Comparison of ENCODE assay signal across 14 cellular contexts in the genomic region with DNA sequence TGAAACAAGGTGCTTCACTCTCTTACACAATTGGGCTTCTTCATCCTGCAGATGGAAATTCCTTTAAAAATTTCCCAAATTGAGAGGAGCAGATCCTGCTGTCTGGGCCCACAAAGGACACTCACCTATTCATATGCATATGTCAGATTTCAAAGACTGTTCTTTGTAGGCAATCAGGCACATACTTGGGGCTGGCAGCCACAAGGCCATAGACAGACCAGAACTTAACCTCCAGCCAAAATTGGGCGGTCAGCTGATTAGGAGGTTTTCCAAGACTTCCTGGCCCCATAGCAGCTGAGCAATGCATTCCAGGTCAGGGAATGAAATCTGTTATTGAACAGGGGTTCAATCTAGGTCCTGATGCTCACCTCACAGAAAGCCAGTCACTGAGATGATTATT. TPM values are rescaled to one million over a fixed set of nuclear protein-coding genes. Genes with fewer than 3 reads are reported as not detected.
A peak's percentile ranks its signal among the peaks of the same experiment; 100 is the strongest.
DNase-seq lines count a peak whose midpoint lies in the region; TF ChIP-seq lines count a peak whose summit lies in the region.
"Had no signal": no experiment of that assay in that cellular context is flagged by ENCODE, and none has a peak within 500 bp of the region (broad histone marks: within the 10 kb centered on the region; RNA-seq: fewer than 3 reads in every experiment).

No MANE protein-coding gene starts in this region.

- H3K36me3 ChIP-seq in ascending aorta (no peaks in the 10 kb centered on the region), Peyer's patch (no peaks in the 10 kb centered on the region)
- H3K36me3 ChIP-seq: BLaER1 had no signal

- H3K4me1 ChIP-seq in ascending aorta (peaks cover 0 to 15% of the 10 kb centered on the region in 2 donors), Peyer's patch (no peaks in the 10 kb centered on the region)
- H3K4me1 ChIP-seq: BLaER1 had no signal

- peaks cover 8% of the 10 kb centered on the region for H3K9me3 Mint-ChIP-seq in progenitor cell of endocrine pancreas (ENCODE audit: low read depth)

- H3K27ac Mint-ChIP-seq in progenitor cell of endocrine pancreas = peak overlapping the region; percentile 3

- H3K4me1 Mint-ChIP-seq in progenitor cell of endocrine pancreas (ENCODE audit: low read depth) = no peaks in the 10 kb centered on the region

- peaks cover 1% of the 10 kb centered on the region for H3K27me3 Mint-ChIP-seq in progenitor cell of endocrine pancreas

- no peaks in the 10 kb centered on the region for H3K9me3 ChIP-seq in ascending aorta
- H3K9me3 ChIP-seq in Peyer's patch = no peaks in the 10 kb centered on the region

- no peaks in the 10 kb centered on the region for H3K27me3 ChIP-seq in ascending aorta
- H3K27me3 ChIP-seq in Peyer's patch = no peaks in the 10 kb centered on the region
- H3K27me3 ChIP-seq: BLaER1 had no signal

- peak overlapping the region; percentile 72 to 77 for H3K27ac ChIP-seq in ascending aorta
- no peak overlapping the region for H3K27ac ChIP-seq in Peyer's patch
- H3K27ac ChIP-seq: BLaER1 had no signal

- TF ChIP-seq POLR2A in Peyer's patch (IDR thresholded peaks at IDR 0.05) = no peak

- H3K36me3 Mint-ChIP-seq in progenitor cell of endocrine pancreas (ENCODE audit: insufficient read depth) = no peaks in the 10 kb centered on the region

- no peak overlapping the region for H3K4me3 Mint-ChIP-seq in progenitor cell of endocrine pancreas (ENCODE audit: low read depth)

- DNase-seq in GM04503 (ENCODE audit: low read depth) (peak; percentile 9), ascending aorta (ENCODE audit: low spot score in 2 of 2) (no peak), globus pallidus (ENCODE audit: low spot score) (peak; percentile 9), progenitor cell of endocrine pancreas (ENCODE audit: low spot score, unreplicated experiment) (no peak), Peyer's patch (no peak), NCI-H1930 (lab: John Stamatoyannopoulos, UW) (no peak), NCI-H1694 (lab: John Stamatoyannopoulos, UW) (no peak), NCI-H1092 treated with DMSO at 0.1 percent for 48 hours (lab: John Stamatoyannopoulos, UW) (no peak)
- DNase-seq: MM.1S, NCI-H1417 treated with DMSO at 0.1 percent for 48 hours, NCI-H2081 treated with DMSO at 0.1 percent for 48 hours, NCI-H2227 treated with DMSO at 0.1 percent for 48 hours, NCI-H526 treated with DMSO at 0.1 percent for 48 hours had no signal

- H3K4me3 ChIP-seq in ascending aorta = no peak overlapping the region
- H3K4me3 ChIP-seq in Peyer's patch = no peak overlapping the region
- H3K4me3 ChIP-seq: BLaER1 had no signal

- intact Hi-C loops in ascending aorta (cut with DNase I) = no loop called here

- TF ChIP-seq CTCF in ascending aorta (IDR thresholded peaks at IDR 0.05) = no peak
- TF ChIP-seq CTCF in progenitor cell of endocrine pancreas (IDR thresholded peaks at IDR 0.05; ENCODE audit: unreplicated experiment) = no peak
- no peak for TF ChIP-seq CTCF in Peyer's patch (IDR thresholded peaks at IDR 0.05)

RNA-seq across cellular contexts. Expression of a gene that starts 15.0 kb away (rescaled TPM):
- total RNA-seq in ascending aorta = 18.9 TPM
- 24.1 and 26.2 TPM in 2 replicates for total RNA-seq in progenitor cell of endocrine pancreas
- 10 to 100 TPM; 28.2 to 40.4 (median 32.6) TPM for total RNA-seq in Peyer's patch

RNA-seq across cellular contexts. Expression of a gene that starts 28.1 kb away (rescaled TPM):
- 136 TPM for total RNA-seq in ascending aorta
- total RNA-seq in progenitor cell of endocrine pancreas = 39.8 and 42.8 TPM in 2 replicates
- 10 to 100 TPM in 2 of 4 donors, 1 to 10 TPM in 2; 6.0 to 19.8 (median 12.4) TPM for total RNA-seq in Peyer's patch

Comparison
In these comparisons a context has a peak if more than half of its experiments do, and no peak if none do; other contexts are left out.
1. DNase-seq: peak in GM04503 (single experiment) and globus pallidus (single experiment); none in ascending aorta (0 of 2), progenitor cell of endocrine pancreas (single experiment), Peyer's patch (0 of 3), NCI-H1930 (0 of 2), NCI-H1694 (single experiment) and NCI-H1092 treated with DMSO at 0.1 percent for 48 hours (single experiment).
2. H3K27ac ChIP-seq: peak in ascending aorta (2 of 2); none in Peyer's patch (0 of 4).